ENCODE assay signal across 1 cellular context in genomic region chr6:146892613-146893401, GRCh38.
TF ChIP-seq lines count a peak whose summit lies in the region.

No MANE protein-coding gene starts in this region.

TF ChIP-seq in K562, 482 proteins besides CTCF, POLR2A, EP300 and RAD21 (continued from another document and continues in another):
- TF ChIP-seq FOXO4 (CRISPR knock-in tag; IDR thresholded peaks at IDR 0.05), result 0 out of 2 replicates have a peak, but pooled peaks have one; percentile 57
- TF ChIP-seq HINFP (tag; conservative IDR thresholded peaks at IDR 0.05; ENCODE audit: low read depth), result 0 out of 2 replicates have a peak, but pooled peaks have one; percentile 12
- peak; percentile 86 for TF ChIP-seq HDGF (IDR thresholded peaks at IDR 0.05)
- TF ChIP-seq NONO (IDR thresholded peaks at IDR 0.05; ENCODE audit: low read depth in 2 of 2, low read length in 1 of 2), result 0 out of 4 replicates have a peak, but pooled peaks of 1 of the 2 experiments have one; percentile 9
- no peak for TF ChIP-seq ZNF133 (CRISPR knock-in tag; IDR thresholded peaks at IDR 0.05)
- TF ChIP-seq HNRNPH1 (optimal IDR thresholded peaks at IDR 0.05; ENCODE audit: low read depth, low read length), result no peak
- peak; percentile 85 for TF ChIP-seq ARID1B (IDR thresholded peaks at IDR 0.05)
- no peak for TF ChIP-seq MBD1 (CRISPR knock-in tag; IDR thresholded peaks at IDR 0.05)
- TF ChIP-seq ZNF668 (CRISPR knock-in tag; IDR thresholded peaks at IDR 0.05), result 0 out of 2 replicates have a peak, but pooled peaks have one; percentile 21
- peak; percentile 57 for TF ChIP-seq NEUROD1 (IDR thresholded peaks at IDR 0.05; ENCODE audit: borderline replicate concordance, low read depth, low read length, partially characterized antibody)
- TF ChIP-seq ZFPM2 (CRISPR knock-in tag; IDR thresholded peaks at IDR 0.05), result peak; percentile 54; the same call in 1 of the 2 replicates
- TF ChIP-seq ZNF354B (CRISPR knock-in tag; IDR thresholded peaks at IDR 0.05), result peak; percentile 52; the same call in 1 of the 2 replicates
- TF ChIP-seq ZEB2 (IDR thresholded peaks at IDR 0.05), result peak; percentile 79
- TF ChIP-seq GTF2E2 (tag; IDR thresholded peaks at IDR 0.05), result peak; percentile 76
- peak; percentile 31 to 70; a peak in 3 of 4 replicates for TF ChIP-seq TEAD1 (CRISPR knock-in tag; IDR thresholded peaks at IDR 0.05)
- 0 out of 2 replicates have a peak, but pooled peaks have one; percentile 78 for TF ChIP-seq ARID3A (IDR thresholded peaks at IDR 0.05; ENCODE audit: borderline replicate concordance, low read depth, low read length)
- TF ChIP-seq, protein P1, sequence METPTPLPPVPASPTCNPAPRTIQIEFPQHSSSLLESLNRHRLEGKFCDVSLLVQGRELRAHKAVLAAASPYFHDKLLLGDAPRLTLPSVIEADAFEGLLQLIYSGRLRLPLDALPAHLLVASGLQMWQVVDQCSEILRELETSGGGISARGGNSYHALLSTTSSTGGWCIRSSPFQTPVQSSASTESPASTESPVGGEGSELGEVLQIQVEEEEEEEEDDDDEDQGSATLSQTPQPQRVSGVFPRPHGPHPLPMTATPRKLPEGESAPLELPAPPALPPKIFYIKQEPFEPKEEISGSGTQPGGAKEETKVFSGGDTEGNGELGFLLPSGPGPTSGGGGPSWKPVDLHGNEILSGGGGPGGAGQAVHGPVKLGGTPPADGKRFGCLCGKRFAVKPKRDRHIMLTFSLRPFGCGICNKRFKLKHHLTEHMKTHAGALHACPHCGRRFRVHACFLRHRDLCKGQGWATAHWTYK (CRISPR knock-in tag; IDR thresholded peaks at IDR 0.05), result peak; percentile 69; the same call in 1 of the 2 replicates
- peak; percentile 89 to 92 for TF ChIP-seq FOXK2 (conservative IDR thresholded peaks at IDR 0.05 in 1 of 2, IDR thresholded peaks at IDR 0.05 in 1 of 2; ENCODE audit: low read depth in 2 of 2)
- no peak for TF ChIP-seq NR2C2 (CRISPR knock-in tag; IDR thresholded peaks at IDR 0.05)
- peak; percentile 65 for TF ChIP-seq NR2C2 (tag; IDR thresholded peaks at IDR 0.05)
- TF ChIP-seq SP1 (CRISPR knock-in tag; IDR thresholded peaks at IDR 0.05), result no peak
- no peak for TF ChIP-seq MED1 (CRISPR knock-in tag; IDR thresholded peaks at IDR 0.05; ENCODE audit: borderline replicate concordance)
- no peak for TF ChIP-seq MGA (IDR thresholded peaks at IDR 0.05)
- TF ChIP-seq, protein P2, sequence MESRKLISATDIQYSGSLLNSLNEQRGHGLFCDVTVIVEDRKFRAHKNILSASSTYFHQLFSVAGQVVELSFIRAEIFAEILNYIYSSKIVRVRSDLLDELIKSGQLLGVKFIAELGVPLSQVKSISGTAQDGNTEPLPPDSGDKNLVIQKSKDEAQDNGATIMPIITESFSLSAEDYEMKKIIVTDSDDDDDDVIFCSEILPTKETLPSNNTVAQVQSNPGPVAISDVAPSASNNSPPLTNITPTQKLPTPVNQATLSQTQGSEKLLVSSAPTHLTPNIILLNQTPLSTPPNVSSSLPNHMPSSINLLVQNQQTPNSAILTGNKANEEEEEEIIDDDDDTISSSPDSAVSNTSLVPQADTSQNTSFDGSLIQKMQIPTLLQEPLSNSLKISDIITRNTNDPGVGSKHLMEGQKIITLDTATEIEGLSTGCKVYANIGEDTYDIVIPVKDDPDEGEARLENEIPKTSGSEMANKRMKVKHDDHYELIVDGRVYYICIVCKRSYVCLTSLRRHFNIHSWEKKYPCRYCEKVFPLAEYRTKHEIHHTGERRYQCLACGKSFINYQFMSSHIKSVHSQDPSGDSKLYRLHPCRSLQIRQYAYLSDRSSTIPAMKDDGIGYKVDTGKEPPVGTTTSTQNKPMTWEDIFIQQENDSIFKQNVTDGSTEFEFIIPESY (CRISPR knock-in tag; IDR thresholded peaks at IDR 0.05), result peak; percentile 48
- TF ChIP-seq ZNF395 (CRISPR knock-in tag; IDR thresholded peaks at IDR 0.05), result peak; percentile 76
- peak; percentile 87 to 89 for TF ChIP-seq KDM1A (IDR thresholded peaks at IDR 0.05)
- TF ChIP-seq TCF3 (CRISPR knock-in tag; IDR thresholded peaks at IDR 0.05), result peak; percentile 55
- peak; percentile 73; the same call in 1 of the 2 replicates for TF ChIP-seq CBX1 (IDR thresholded peaks at IDR 0.05; ENCODE audit: low read depth)
- TF ChIP-seq CAMTA2 (CRISPR knock-in tag; conservative IDR thresholded peaks at IDR 0.05), result 0 out of 2 replicates have a peak, but pooled peaks have one; percentile 22
- peak; percentile 98 for TF ChIP-seq FOSL1 (tag; conservative IDR thresholded peaks at IDR 0.05)
- TF ChIP-seq SRSF7 (optimal IDR thresholded peaks at IDR 0.05; ENCODE audit: low read depth, low read length), result no peak
- TF ChIP-seq SMARCC2 (IDR thresholded peaks at IDR 0.05; ENCODE audit: low read depth), result no peak; the same call in 1 of the 2 replicates
